11 cellular contexts compared by ENCODE assay signal in the genomic region with DNA sequence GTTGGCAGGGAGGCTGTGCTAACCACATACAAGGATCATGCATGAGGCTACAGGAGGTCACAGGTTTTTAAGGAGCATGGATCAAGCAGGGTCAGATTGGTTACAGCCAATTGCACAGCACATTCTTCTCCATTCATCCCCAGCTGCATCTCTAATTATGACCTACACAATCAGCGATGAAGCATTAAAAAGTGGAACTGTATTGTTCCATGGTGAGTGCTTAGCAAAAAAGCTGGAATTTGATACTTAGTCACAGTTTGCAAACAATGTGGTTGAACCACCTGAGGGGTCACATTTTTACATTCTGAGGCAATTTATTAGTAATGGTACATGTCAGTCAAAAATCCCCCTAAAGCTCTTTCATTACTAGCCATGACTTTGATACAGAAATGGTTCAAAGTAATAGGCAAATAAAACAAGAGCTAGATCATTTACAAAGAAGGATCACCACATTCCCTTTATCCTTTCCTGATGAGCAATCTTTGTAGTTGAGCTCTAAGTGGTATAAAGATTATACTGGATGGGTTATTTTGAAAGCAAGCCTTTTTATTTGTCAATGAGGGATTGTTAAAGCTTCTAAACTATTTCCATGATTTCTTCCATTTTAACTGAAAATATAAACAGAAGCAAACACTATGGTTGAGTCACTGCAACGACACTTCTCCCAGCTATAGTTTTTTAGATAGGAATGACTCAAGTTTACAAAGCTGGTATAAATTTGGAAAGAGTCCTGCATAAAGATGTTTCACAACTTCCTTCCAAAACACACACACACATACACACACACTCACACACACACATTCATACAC.
DNase-seq lines count a peak whose midpoint lies in the region; ATAC-seq and TF ChIP-seq lines count a peak whose summit lies in the region.
"Had no signal": no experiment of that assay in that cellular context is flagged by ENCODE, and none has a peak within 500 bp of the region (broad histone marks: within the 10 kb centered on the region; RNA-seq: fewer than 3 reads in every experiment).

No MANE protein-coding gene starts in this region.

- TF ChIP-seq CTCF in mammary epithelial cell (conservative IDR thresholded peaks at IDR 0.05 in 1 of 2, IDR thresholded peaks at IDR 0.05 in 1 of 2; ENCODE audit: extremely low read depth in 1 of 2, insufficient read depth in 1 of 2, low read depth in 1 of 2, low read length in 2 of 2): no peak
- TF ChIP-seq CTCF in neural progenitor cell (IDR thresholded peaks at IDR 0.05): no peak

- 12% methylated on average over 2 of the region's 2 CpGs for WGBS in mammary epithelial cell (ENCODE audit: low coverage, missing lambda C conversion rate)

- H3K27ac Mint-ChIP-seq in neural progenitor cell: peak overlapping the region; percentile 82
- no peak overlapping the region for H3K27ac Mint-ChIP-seq in activated naive CD4-positive, alpha-beta T cell treated with anti-CD3 and anti-CD28 coated beads, Interleukin-2, amount 10 ng/mL, durations not matched to agents 7 days and 5 days
- H3K27ac Mint-ChIP-seq: activated B cell treated with CpG ODN at 0.5 μM for 24 hours had no signal

- H3K27me3 Mint-ChIP-seq in neural progenitor cell (ENCODE audit: insufficient read depth, low read depth): no peaks in the 10 kb centered on the region
- no peaks in the 10 kb centered on the region for H3K27me3 Mint-ChIP-seq in activated naive CD4-positive, alpha-beta T cell treated with anti-CD3 and anti-CD28 coated beads, Interleukin-2, amount 10 ng/mL, durations not matched to agents 7 days and 5 days
- H3K27me3 Mint-ChIP-seq: activated B cell treated with CpG ODN at 0.5 μM for 24 hours had no signal

- no TSS peak for BruUV-seq in mammary epithelial cell (replicated peaks; lab: Mats Ljungman, UMichigan)

- H3K9ac ChIP-seq in mammary epithelial cell (ENCODE audit: insufficient read depth, low read length) (peak overlapping the region; percentile 44), neural progenitor cell (no peak overlapping the region)

- H3K36me3 ChIP-seq in mammary epithelial cell (ENCODE audit: insufficient read depth, low read length) (no peaks in the 10 kb centered on the region), neural progenitor cell (no peaks in the 10 kb centered on the region)

- H3K27me3 ChIP-seq in mammary epithelial cell (ENCODE audit: insufficient read depth, low read length) (no peaks in the 10 kb centered on the region), neural progenitor cell (no peaks in the 10 kb centered on the region)

- dilution Hi-C loops in mammary epithelial cell (cut with HindIII; ENCODE audit: low sequenced_read_pairs): no loop called here

- DNase-seq in ELR (ENCODE audit: low read depth): peak; percentile 96
- DNase-seq in NCI-H1417 treated with DMSO at 0.1 percent for 48 hours (lab: John Stamatoyannopoulos, UW): peak; percentile 44
- peak; percentile 88 for DNase-seq in mammary epithelial cell
- DNase-seq in neural progenitor cell (ENCODE audit: low spot score): peak; percentile 41
- no peak for DNase-seq in activated naive CD4-positive, alpha-beta T cell treated with anti-CD3 and anti-CD28 coated beads, Interleukin-2, amount 10 ng/mL, durations not matched to agents 7 days and 5 days
- DNase-seq in ureter (ENCODE audit: low spot score): no peak
- DNase-seq: activated B cell treated with CpG ODN at 0.5 μM for 24 hours, anterior cingulate cortex, NCI-H1694 had no signal

- no peak for ATAC-seq in HG03521 (IDR thresholded peaks at IDR 0.05; ENCODE audit: unreplicated experiment)
- ATAC-seq in GM21723 (IDR thresholded peaks at IDR 0.05; ENCODE audit: unreplicated experiment): no peak

- peaks cover 28% of the 10 kb centered on the region for H3K4me1 Mint-ChIP-seq in neural progenitor cell
- no peaks in the 10 kb centered on the region for H3K4me1 Mint-ChIP-seq in activated naive CD4-positive, alpha-beta T cell treated with anti-CD3 and anti-CD28 coated beads, Interleukin-2, amount 10 ng/mL, durations not matched to agents 7 days and 5 days
- H3K4me1 Mint-ChIP-seq: activated B cell treated with CpG ODN at 0.5 μM for 24 hours had no signal

- H2AFZ ChIP-seq in mammary epithelial cell (ENCODE audit: low read depth, low read length): peak overlapping the region; percentile 22
- H2AFZ ChIP-seq in neural progenitor cell (replicated peaks): no peak overlapping the region

- H3K4me2 ChIP-seq in mammary epithelial cell (ENCODE audit: insufficient read depth, low read depth, low read length) (peak overlapping the region; percentile 66), neural progenitor cell (no peak overlapping the region)

- peaks cover 27% of the 10 kb centered on the region for H3K9me3 Mint-ChIP-seq in neural progenitor cell
- H3K9me3 Mint-ChIP-seq in activated naive CD4-positive, alpha-beta T cell treated with anti-CD3 and anti-CD28 coated beads, Interleukin-2, amount 10 ng/mL, durations not matched to agents 7 days and 5 days: no peaks in the 10 kb centered on the region

- H3F3A ChIP-seq in neural progenitor cell (ENCODE audit: low read depth): no peaks in the 10 kb centered on the region

- H3K27ac ChIP-seq in mammary epithelial cell (ENCODE audit: insufficient read depth, low read depth, low read length): peak overlapping the region; percentile 92
- no peak overlapping the region for H3K27ac ChIP-seq in neural progenitor cell

- peak overlapping the region in 1 of 3 experiments; percentile 31 for H3K4me3 ChIP-seq in mammary epithelial cell (replicated peaks in 1 of 3; ENCODE audit: insufficient read depth in 1 of 3, low read depth in 2 of 3, low read length in 3 of 3)
- H3K4me3 ChIP-seq in neural progenitor cell: no peak overlapping the region

- H3K36me3 Mint-ChIP-seq in neural progenitor cell: peaks cover 7% of the 10 kb centered on the region
- H3K36me3 Mint-ChIP-seq in activated naive CD4-positive, alpha-beta T cell treated with anti-CD3 and anti-CD28 coated beads, Interleukin-2, amount 10 ng/mL, durations not matched to agents 7 days and 5 days: no peaks in the 10 kb centered on the region

- H4K20me1 ChIP-seq in mammary epithelial cell (ENCODE audit: insufficient read depth, low read length) (no peaks in the 10 kb centered on the region), neural progenitor cell (ENCODE audit: low read depth) (no peaks in the 10 kb centered on the region)

- peak overlapping the region; percentile 12 for H3K4me3 Mint-ChIP-seq in neural progenitor cell
- no peak overlapping the region for H3K4me3 Mint-ChIP-seq in activated naive CD4-positive, alpha-beta T cell treated with anti-CD3 and anti-CD28 coated beads, Interleukin-2, amount 10 ng/mL, durations not matched to agents 7 days and 5 days
- H3K4me3 Mint-ChIP-seq: activated B cell treated with CpG ODN at 0.5 μM for 24 hours had no signal

- peaks cover 14% of the 10 kb centered on the region for H3K4me1 ChIP-seq in mammary epithelial cell (ENCODE audit: insufficient read depth, low read length)
- peaks cover 8% of the 10 kb centered on the region for H3K4me1 ChIP-seq in neural progenitor cell

- intact Hi-C loops in mammary epithelial cell (cut with micrococcal nuclease): loop anchor here (5.0 kb wide), 1 partner anchor 175 kb away; no protein-coding TSS in a partner anchor

- no peaks in the 10 kb centered on the region for H3K9me3 ChIP-seq in mammary epithelial cell (replicated peaks; ENCODE audit: insufficient read depth, low read length)
- H3K9me3 ChIP-seq in neural progenitor cell (ENCODE audit: low read depth): no peaks in the 10 kb centered on the region

- no peaks in the 10 kb centered on the region for H3K79me2 ChIP-seq in mammary epithelial cell (ENCODE audit: insufficient read depth, low read length)
- H3K79me2 ChIP-seq in neural progenitor cell (ENCODE audit: low read depth): no peaks in the 10 kb centered on the region

- in situ Hi-C loops in mammary epithelial cell (cut with MboI; ENCODE audit: low sequenced_read_pairs in 2 of 2): no loop called here

- CTCF ChIA-PET in mammary epithelial cell (lab: Charles Lee; ENCODE audit: low non-redundant PET): no interaction called here
- CTCF ChIA-PET in activated naive CD4-positive, alpha-beta T cell treated with anti-CD3 and anti-CD28 coated beads, Interleukin-2, amount 10 ng/mL, durations not matched to agents 7 days and 5 days (lab: Charles Lee): no interaction called here

Comparison
In these comparisons a context has a peak if more than half of its experiments do, and no peak if none do; other contexts are left out.
1. DNase-seq: peak in ELR (single experiment), NCI-H1417 treated with DMSO at 0.1 percent for 48 hours (single experiment), mammary epithelial cell (single experiment) and neural progenitor cell (single experiment); none in activated naive CD4-positive, alpha-beta T cell treated with anti-CD3 and anti-CD28 coated beads, Interleukin-2, amount 10 ng/mL, durations not matched to agents 7 days and 5 days (single experiment) and ureter (single experiment).